ENCODE assay signal across 8 cellular contexts in the genomic region with DNA sequence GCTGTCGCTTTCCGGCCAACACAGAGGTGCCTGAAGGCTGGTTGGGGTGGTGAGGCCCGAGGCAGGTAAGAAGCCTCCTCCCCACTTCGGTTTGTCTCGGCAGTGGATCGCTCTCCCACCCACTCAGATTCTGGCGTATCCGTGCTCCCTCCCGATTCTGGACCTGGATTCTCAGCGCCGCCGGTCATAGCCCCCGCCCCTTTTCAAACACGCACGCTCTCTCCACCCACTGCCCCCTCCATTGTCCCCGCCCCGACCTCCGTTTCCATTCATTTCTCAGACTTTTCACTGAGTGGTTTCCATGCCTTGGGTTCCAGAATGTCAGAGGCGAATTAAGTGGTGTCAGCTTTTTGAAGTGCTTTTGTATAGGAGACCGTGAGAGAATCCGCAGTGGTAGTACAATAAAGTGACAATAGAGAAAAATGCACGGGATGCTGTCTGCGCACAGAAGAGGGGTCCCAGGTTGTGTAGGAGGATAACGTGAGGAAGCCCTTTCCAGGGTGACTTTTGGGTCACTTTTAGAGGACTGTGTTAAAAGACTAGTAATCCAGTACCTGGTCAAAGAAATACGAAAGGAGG. TPM values are rescaled to one million over a fixed set of nuclear protein-coding genes. Genes with fewer than 3 reads are reported as not detected.
DNase-seq lines count a peak whose midpoint lies in the region; ATAC-seq and TF ChIP-seq lines count a peak whose summit lies in the region.

TSS of gene SENP8 (plus strand) at position 4 of the 579 bp plus-strand sequence. CDS start 21,221 bp downstream, outside the sequence.

- H3K4me1 ChIP-seq in Peyer's patch (peaks cover 0 to 16% (median 2%) of the 10 kb centered on the region in 4 donors), muscle layer of colon (ENCODE audit: insufficient read depth, low read length) (peaks cover 25% of the 10 kb centered on the region)

- H3K36me3 ChIP-seq in Peyer's patch (no peaks in the 10 kb centered on the region), muscle layer of colon (ENCODE audit: insufficient read depth, low read length) (no peaks in the 10 kb centered on the region)

- H3K9me3 ChIP-seq in Peyer's patch (no peaks in the 10 kb centered on the region), muscle layer of colon (ENCODE audit: low read length) (no peaks in the 10 kb centered on the region)

- peak within 1 kb of the TSS; percentile 90 for H3K9ac ChIP-seq in muscle layer of colon (ENCODE audit: low read length)

- H3K27ac ChIP-seq in Peyer's patch: peak within 1 kb of the TSS; percentile 91 to 98 (median 94)
- peak within 1 kb of the TSS; percentile 97 for H3K27ac ChIP-seq in muscle layer of colon (ENCODE audit: low read depth, low read length)

- no peaks in the 10 kb centered on the region for H3K9me3 Mint-ChIP-seq in effector memory CD8-positive, alpha-beta T cell

- peak; percentile 65 to 67 for DNase-seq in activated CD4-positive, alpha-beta T cell treated with anti-CD3 and anti-CD28 coated beads for 24 hours (ENCODE audit: low read depth in 2 of 2)
- DNase-seq in activated CD4-positive, alpha-beta T cell treated with anti-CD3 and anti-CD28 coated beads for 48 hours: no peak
- no peak for DNase-seq in Peyer's patch
- DNase-seq in effector memory CD8-positive, alpha-beta T cell: no peak
- DNase-seq in NAMALWA (ENCODE audit: low spot score): no peak
- DNase-seq in NCI-H1105 (lab: John Stamatoyannopoulos, UW): no peak

- H3K4me3 Mint-ChIP-seq in effector memory CD8-positive, alpha-beta T cell: peak within 1 kb of the TSS; percentile 95 to 96

- peak within 1 kb of the TSS; percentile 74 to 92 (median 80) for H3K4me3 ChIP-seq in Peyer's patch
- H3K4me3 ChIP-seq in muscle layer of colon (ENCODE audit: low read depth in 1 of 2, low read length in 2 of 2): peak within 1 kb of the TSS; percentile 92 to 93

- H3K27me3 ChIP-seq in Peyer's patch (no peaks in the 10 kb centered on the region), muscle layer of colon (ENCODE audit: control insufficient read depth in 1 of 2, insufficient read depth in 2 of 2, low read length in 2 of 2) (no peaks in the 10 kb centered on the region)

- H3K27me3 Mint-ChIP-seq in effector memory CD8-positive, alpha-beta T cell: no peaks in the 10 kb centered on the region

- peak in 1 of 2 donors; percentile 8 for TF ChIP-seq POLR2A in Peyer's patch (IDR thresholded peaks at IDR 0.05)

- H3K36me3 Mint-ChIP-seq in effector memory CD8-positive, alpha-beta T cell (ENCODE audit: insufficient read depth): peaks cover 15% of the 10 kb centered on the region

- no peak for TF ChIP-seq CTCF in Peyer's patch (IDR thresholded peaks at IDR 0.05)

- H3K27ac Mint-ChIP-seq in effector memory CD8-positive, alpha-beta T cell: peak within 1 kb of the TSS; percentile 95 to 98

- peak; percentile 29 for ATAC-seq in HG02588 (IDR thresholded peaks at IDR 0.05; ENCODE audit: unreplicated experiment)
- ATAC-seq in effector memory CD8-positive, alpha-beta T cell (replicated peaks): peak; percentile 42

- H3K4me1 Mint-ChIP-seq in effector memory CD8-positive, alpha-beta T cell (ENCODE audit: low read depth in 2 of 2): peaks cover 18 to 42% of the 10 kb centered on the region in 2 donors

RNA-seq across cellular contexts. Expression of gene SENP8, which starts in this region (rescaled TPM):
- 1 to 10 TPM in 1 of 4 donors, under 1 TPM in 2, not detected in 1; 0.88 to 2.4 (median 0.95) TPM for total RNA-seq in Peyer's patch

Comparison
In these comparisons a context has a peak if more than half of its experiments do, and no peak if none do; other contexts are left out.
1. DNase-seq: peak in activated CD4-positive, alpha-beta T cell treated with anti-CD3 and anti-CD28 coated beads for 24 hours (2 of 2); none in activated CD4-positive, alpha-beta T cell treated with anti-CD3 and anti-CD28 coated beads for 48 hours (single experiment), Peyer's patch (0 of 3), effector memory CD8-positive, alpha-beta T cell (0 of 3), NAMALWA (single experiment) and NCI-H1105 (single experiment).